ENCODE assay signal across 28 cellular contexts in genomic region chr17:73179387-73179786, GRCh38. TPM values are rescaled to one million over a fixed set of nuclear protein-coding genes. Genes with fewer than 3 reads are reported as not detected.
"Had no signal": no experiment of that assay in that cellular context is flagged by ENCODE, and none has a peak within 500 bp of the region (broad histone marks: within the 10 kb centered on the region; RNA-seq: fewer than 3 reads in every experiment).

No MANE protein-coding gene starts in this region.

- H3K27me3 Mint-ChIP-seq: dendritic cell treated with granulocyte-macrophage colony-stimulating factor and Interleukin-4, amounts not matched to agents 40 ng/mL and 50 ng/mL, for 4 days; effector memory CD8-positive, alpha-beta T cell; memory B cell had no signal

- H3K27me3 ChIP-seq: colonic mucosa, foreskin keratinocyte, left lung had no signal

- H3K9me3 ChIP-seq: colonic mucosa, esophagus muscularis mucosa, gastroesophageal sphincter, heart right ventricle, left lung had no signal

- H3K4me3 ChIP-seq: colonic mucosa, esophagus muscularis mucosa, gastroesophageal sphincter, heart right ventricle, left lung, lung had no signal

- H3K4me1 ChIP-seq: colonic mucosa, esophagus muscularis mucosa, foreskin keratinocyte, gastroesophageal sphincter had no signal

- H3K9me3 Mint-ChIP-seq: effector memory CD8-positive, alpha-beta T cell; endodermal cell; memory B cell had no signal

- DNase-seq: cerebellar nuclear complex; colonic mucosa; cortex of kidney; effector CD8-positive, alpha-beta T cell; effector memory CD8-positive, alpha-beta T cell; endodermal cell; foreskin keratinocyte; head of caudate nucleus; heart right ventricle; hippocampal formation; left cardiac atrium; left lung; left ventricle myocardium superior; mammary epithelial cell; mesendoderm; midbrain had no signal

- ATAC-seq: effector memory CD8-positive, alpha-beta T cell; foreskin keratinocyte; gastroesophageal sphincter; heart right ventricle; left cardiac atrium; left lung; left ventricle myocardium superior had no signal

- H3K4me3 Mint-ChIP-seq: dendritic cell treated with granulocyte-macrophage colony-stimulating factor and Interleukin-4, amounts not matched to agents 40 ng/mL and 50 ng/mL, for 4 days; effector memory CD8-positive, alpha-beta T cell; endodermal cell; memory B cell had no signal

- H3K27ac ChIP-seq: colonic mucosa, esophagus muscularis mucosa, foreskin keratinocyte, gastroesophageal sphincter, heart right ventricle, left lung had no signal

- FAIRE-seq: endothelial cell of umbilical vein, frontal cortex, islet of Langerhans, keratinocyte had no signal

- H3K4me1 Mint-ChIP-seq: memory B cell had no signal

- H3K36me3 ChIP-seq: colonic mucosa, esophagus muscularis mucosa, gastroesophageal sphincter, heart right ventricle, left lung had no signal

- H3K27ac Mint-ChIP-seq: dendritic cell treated with granulocyte-macrophage colony-stimulating factor and Interleukin-4, amounts not matched to agents 40 ng/mL and 50 ng/mL, for 4 days; effector memory CD8-positive, alpha-beta T cell; endodermal cell; memory B cell had no signal

RNA-seq across cellular contexts. Expression of gene SSTR2, which starts 14.6 kb away (rescaled TPM):
- total RNA-seq: dermis microvascular lymphatic vessel endothelial cell, endothelial cell of umbilical vein, epithelial cell of proximal tubule, fibroblast of lung, foreskin keratinocyte, mammary epithelial cell had no signal
- polyA plus RNA-seq: fibroblast of lung, foreskin keratinocyte, keratinocyte, mammary epithelial cell had no signal
